In the genomic region with DNA sequence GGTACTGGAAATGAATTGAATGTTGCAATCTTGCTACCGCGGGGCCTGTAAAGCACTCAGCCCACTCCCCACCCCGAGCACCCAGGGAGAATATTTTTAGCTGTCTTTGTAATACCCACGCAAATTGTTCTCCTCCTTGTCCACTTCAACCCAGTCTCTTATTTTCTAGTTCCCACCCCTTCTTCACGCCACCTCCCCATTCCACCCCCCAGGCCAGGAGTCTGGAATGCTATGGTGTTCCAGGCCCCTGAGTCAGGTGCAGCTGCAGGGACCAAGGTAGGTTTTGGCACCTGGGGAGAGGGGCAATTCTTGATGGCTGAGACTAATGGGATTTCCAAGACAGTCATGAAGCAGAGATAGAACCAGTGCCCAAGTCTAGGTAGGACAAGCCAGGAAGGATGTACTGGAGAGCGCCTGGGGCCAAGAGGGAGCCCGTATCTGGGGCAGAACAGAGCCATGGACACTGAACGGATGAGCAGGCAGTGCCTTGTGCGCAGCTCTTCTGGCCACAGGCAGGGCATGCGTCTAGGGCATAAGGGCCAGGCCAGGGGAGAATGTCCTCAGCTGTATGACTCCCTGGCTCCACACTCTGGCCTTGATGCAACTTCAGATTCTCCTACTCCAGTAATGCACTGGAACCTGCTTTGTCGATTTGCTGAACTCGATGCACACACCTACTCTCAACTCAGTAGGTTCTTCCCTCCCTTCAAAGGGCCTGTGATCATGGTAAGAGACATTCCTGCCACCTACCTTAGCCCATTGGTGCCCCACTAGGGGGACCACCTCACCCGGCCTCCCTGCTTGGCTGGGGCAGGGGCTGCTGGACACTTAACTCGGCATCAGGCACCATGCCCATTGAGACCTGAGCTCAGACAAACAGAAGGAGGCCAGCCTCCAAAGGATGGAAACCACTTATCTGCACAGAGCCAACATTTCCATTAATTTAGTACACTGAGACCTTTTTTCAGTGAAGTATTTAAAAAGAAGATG, we compare ENCODE assay signal across 17 cellular contexts.
"Had no signal": no experiment of that assay in that cellular context is flagged by ENCODE, and none has a peak within 500 bp of the region (broad histone marks: within the 10 kb centered on the region; RNA-seq: fewer than 3 reads in every experiment).

No MANE protein-coding gene starts in this region.

- H3K27ac ChIP-seq: epithelial cell of prostate, gastrocnemius medialis, heart right ventricle, thoracic aorta had no signal

- H3K9me3 ChIP-seq: gastrocnemius medialis, heart right ventricle, thoracic aorta had no signal

- H3K27me3 ChIP-seq: gastrocnemius medialis had no signal

- ATAC-seq: activated CD8-positive, alpha-beta T cell treated with anti-CD3 and anti-CD28 coated beads, Interleukin-2, amount 10 ng/mL, durations not matched to agents 7 days and 5 days; effector memory CD8-positive, alpha-beta T cell; gastrocnemius medialis; T-helper 17 cell; WTC11 had no signal

- DNase-seq: activated CD4-positive, alpha-beta T cell treated with anti-CD3 and anti-CD28 coated beads for 4 hours; activated CD8-positive, alpha-beta memory T cell treated with anti-CD3 and anti-CD28 coated beads, Interleukin-2, amount 50 U/mL, for 4 hours; activated CD8-positive, alpha-beta T cell treated with anti-CD3 and anti-CD28 coated beads, Interleukin-2, amount 10 ng/mL, durations not matched to agents 7 days and 5 days; activated gamma-delta T cell treated with Interleukin-2 at 50 U/mL for 16 hours; amygdala; effector memory CD8-positive, alpha-beta T cell; gastrocnemius medialis; heart right ventricle; naive B cell; nucleus accumbens; right cardiac atrium; T-helper 17 cell had no signal

- H3K36me3 ChIP-seq: gastrocnemius medialis, heart right ventricle, thoracic aorta had no signal

- H3K4me3 ChIP-seq: gastrocnemius medialis, heart right ventricle, lung, smooth muscle cell, thoracic aorta had no signal

- H3K4me2 ChIP-seq: smooth muscle cell had no signal

- H3K4me1 ChIP-seq: gastrocnemius medialis had no signal
